Comparison of ENCODE assay signal across 8 cellular contexts in genomic region chr12:25959069-25959961, GRCh38. TPM values are rescaled to one million over a fixed set of nuclear protein-coding genes. Genes with fewer than 3 reads are reported as not detected.
DNase-seq lines count a peak whose midpoint lies in the region; ATAC-seq, FAIRE-seq and TF ChIP-seq lines count a peak whose summit lies in the region.

No MANE protein-coding gene starts in this region.

- FAIRE-seq in GM12892 (lab: Jason Lieb, UNC) = no peak

- no peaks in the 10 kb centered on the region for H3K9me3 ChIP-seq in Panc1 (ENCODE audit: control insufficient read depth, insufficient read depth, low read depth, low read length)

- POLR2A ChIA-PET in Panc1 (lab: Charles Lee) = interaction anchor here (0.5 to 1.8 kb wide), 6 partner anchors 20 to 349 kb away, joined by 3 to 6 read pairs (median 3); partner anchors contain the start of gene BHLHE41

- H3K4me3 ChIP-seq in Panc1 (ENCODE audit: low read depth in 2 of 2, low read length in 2 of 2) (peak overlapping the region; percentile 76 to 91), iPS-11a (ENCODE audit: low read depth, low read length) (peak overlapping the region; percentile 52)

- CTCF ChIA-PET in Panc1 (lab: Charles Lee) = interaction anchor here (0.6 to 1.5 kb wide), 5 partner anchors 27 to 371 kb away, joined by 3 to 4 read pairs (median 3); no protein-coding TSS in a partner anchor

- no peaks in the 10 kb centered on the region for H3K36me3 ChIP-seq in Panc1 (ENCODE audit: control insufficient read depth, insufficient read depth, low read length)

- H3K27me3 ChIP-seq in Panc1 (ENCODE audit: control insufficient read depth, insufficient read depth, low read length) = no peaks in the 10 kb centered on the region

- no peak for TF ChIP-seq CTCF in Panc1 (IDR thresholded peaks at IDR 0.05)

- in situ Hi-C loops in Panc1 (cut with HindIII; ENCODE audit: low pct_unique_long_range_greater_than_20kb, low sequenced_read_pairs) = no loop called here
- in situ Hi-C loops in T47D (cut with HindIII; ENCODE audit: low pct_unique_long_range_greater_than_20kb, low sequenced_read_pairs) = no loop called here

- no peak for TF ChIP-seq POLR2A in GM12892 (IDR thresholded peaks at IDR 0.05; ENCODE audit: low read depth, low read length)

- peak; percentile 74 for DNase-seq in GM04503 (ENCODE audit: low read depth)
- no peak for DNase-seq in Panc1 (ENCODE audit: low read depth, low spot score)
- peak; percentile 21 to 52 for DNase-seq in T47D (ENCODE audit: low read depth in 1 of 2, low spot score in 1 of 2)
- DNase-seq in retina = peak; percentile 77
- DNase-seq in GM12892 (ENCODE audit: insufficient read length) = no peak

- BruUV-seq in Panc1 (replicated peaks; lab: Mats Ljungman, UMichigan) = no TSS peak

- ATAC-seq in HG02759 (IDR thresholded peaks at IDR 0.05; ENCODE audit: unreplicated experiment) (peak; percentile 48), Panc1 (peak; percentile 67), GM21423 (IDR thresholded peaks at IDR 0.05; ENCODE audit: unreplicated experiment) (no peak)

- peak overlapping the region; percentile 91 for H3K27ac ChIP-seq in Panc1 (ENCODE audit: low read length)

- intact Hi-C loops in Panc1 (cut with micrococcal nuclease; ENCODE audit: unreplicated experiment) = no loop called here

- H3K4me1 ChIP-seq in Panc1 (ENCODE audit: control insufficient read depth, insufficient read depth, low read length) = peaks cover 38% of the 10 kb centered on the region

RNA-seq across cellular contexts. Expression of gene RASSF8, which starts 0.8 kb away (rescaled TPM):
- 103 TPM for total RNA-seq in Panc1 (2021; ENCODE audit: unreplicated experiment)
- 32.3 TPM for polyA plus RNA-seq in Panc1 (2012; ENCODE audit: insufficient read length)
- not detected for polyA plus RNA-seq in GM12892 (2012; ENCODE audit: missing spikeins)

Comparison
In these comparisons a context has a peak if more than half of its experiments do, and no peak if none do; other contexts are left out.
1. DNase-seq: peak in GM04503 (single experiment), T47D (2 of 2) and retina (single experiment); none in Panc1 (single experiment) and GM12892 (single experiment).